20 cellular contexts compared by ENCODE assay signal in the genomic region with DNA sequence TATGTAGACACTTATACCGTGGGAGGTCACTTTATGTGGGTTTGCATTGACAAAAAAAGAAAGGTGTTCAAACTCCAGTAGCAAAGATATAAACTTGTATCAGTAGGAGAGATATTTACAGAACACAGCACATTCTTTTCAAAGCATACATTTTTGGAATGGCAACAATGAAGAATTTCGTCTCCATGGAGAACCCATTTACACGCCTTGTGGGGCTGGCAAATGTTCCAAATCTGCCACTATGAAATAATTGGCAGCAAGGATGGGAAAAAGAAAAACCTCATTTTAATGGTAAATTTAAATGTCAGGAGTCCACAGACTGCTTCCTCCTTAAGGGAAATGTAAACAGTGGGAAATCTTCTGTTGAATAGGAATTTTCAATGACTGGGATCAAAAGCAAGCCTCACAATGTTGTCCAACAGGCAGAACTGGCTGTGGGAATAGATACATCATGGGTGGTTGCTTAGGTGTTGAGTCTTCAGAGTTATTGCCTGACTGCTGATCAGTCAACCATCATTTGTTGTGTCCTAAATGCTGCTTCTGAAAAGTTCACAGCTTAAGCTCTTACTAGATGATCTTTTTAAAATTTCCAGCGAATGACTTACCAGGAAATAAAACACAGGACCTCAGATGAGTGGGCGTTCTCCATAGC.
DNase-seq lines count a peak whose midpoint lies in the region; ATAC-seq and TF ChIP-seq lines count a peak whose summit lies in the region.
"Had no signal": no experiment of that assay in that cellular context is flagged by ENCODE, and none has a peak within 500 bp of the region (broad histone marks: within the 10 kb centered on the region; RNA-seq: fewer than 3 reads in every experiment).

No MANE protein-coding gene starts in this region.

- POLR2A ChIA-PET in Caco-2 (lab: Charles Lee): no interaction called here
- POLR2A ChIA-PET in WTC11 (lab: Charles Lee): no interaction called here

- H3K4me1 ChIP-seq in Caco-2 (peaks cover 32% of the 10 kb centered on the region), mesodermal cell (ENCODE audit: control insufficient read depth, insufficient read depth, low read length, poor library complexity, severe bottlenecking) (peaks cover 6% of the 10 kb centered on the region)
- H3K4me1 ChIP-seq: gastrocnemius medialis had no signal

- CTCF ChIA-PET in Caco-2 (lab: Charles Lee) (no interaction called here), WTC11 (lab: Charles Lee) (no interaction called here)

- intact Hi-C loops in Caco-2 (cut with micrococcal nuclease; ENCODE audit: unreplicated experiment): loop anchor here (1.0 to 5.0 kb wide), 3 partner anchors 20 to 272 kb away; no protein-coding TSS in a partner anchor

- H3K27ac ChIP-seq in mesodermal cell (ENCODE audit: low read depth, low read length, severe bottlenecking): peak overlapping the region; percentile 8
- H3K27ac ChIP-seq: gastrocnemius medialis had no signal

- H3K9me3 ChIP-seq in Caco-2 (no peaks in the 10 kb centered on the region), mesodermal cell (ENCODE audit: control insufficient read depth, low read length) (no peaks in the 10 kb centered on the region)
- H3K9me3 ChIP-seq: gastrocnemius medialis, mucosa of descending colon had no signal

- H3K36me3 Mint-ChIP-seq in Caco-2 (ENCODE audit: insufficient read depth, unreplicated experiment) (peaks cover 13% of the 10 kb centered on the region), WTC11 (peaks cover 32% of the 10 kb centered on the region), endothelial cell (ENCODE audit: low read depth, unreplicated experiment) (no peaks in the 10 kb centered on the region)
- H3K36me3 Mint-ChIP-seq: CD14-positive monocyte had no signal

- H3K27ac Mint-ChIP-seq in Caco-2 (ENCODE audit: unreplicated experiment) (peak overlapping the region; percentile 93), WTC11 (peak overlapping the region; percentile 34; the same call in 1 of the 2 replicates), endothelial cell (ENCODE audit: unreplicated experiment) (no peak overlapping the region)
- H3K27ac Mint-ChIP-seq: activated CD4-positive, alpha-beta T cell treated with anti-CD3 and anti-CD28 coated beads for 36 hours; CD14-positive monocyte had no signal

- WGBS in mesodermal cell (ENCODE audit: insufficient coverage in 2 of 2), 2 experiments: 78 to 79% methylated on average over 1 to 2 of the region's 5 CpGs

- ATAC-seq in WTC11 (no peak), HG03025 (IDR thresholded peaks at IDR 0.05; ENCODE audit: low FRiP score, unreplicated experiment) (no peak)
- ATAC-seq: activated CD4-positive, alpha-beta T cell treated with anti-CD3 and anti-CD28 coated beads for 36 hours; gastrocnemius medialis; left lobe of liver; mucosa of descending colon had no signal

- no TSS peak for BruUV-seq in Caco-2 (replicated peaks; lab: Mats Ljungman, UMichigan)

- H3K4me3 Mint-ChIP-seq in Caco-2 (ENCODE audit: unreplicated experiment): peak overlapping the region; percentile 47
- H3K4me3 Mint-ChIP-seq in WTC11: no peak overlapping the region
- no peak overlapping the region for H3K4me3 Mint-ChIP-seq in endothelial cell (ENCODE audit: unreplicated experiment)
- H3K4me3 Mint-ChIP-seq: activated CD4-positive, alpha-beta T cell treated with anti-CD3 and anti-CD28 coated beads for 36 hours; CD14-positive monocyte had no signal

- H3K9me3 Mint-ChIP-seq in Caco-2 (ENCODE audit: unreplicated experiment): peaks cover 11% of the 10 kb centered on the region
- H3K9me3 Mint-ChIP-seq in WTC11: peaks cover 37% of the 10 kb centered on the region
- H3K9me3 Mint-ChIP-seq in endothelial cell (ENCODE audit: unreplicated experiment): no peaks in the 10 kb centered on the region

- no peaks in the 10 kb centered on the region for H3K27me3 ChIP-seq in Caco-2 (replicated peaks; ENCODE audit: control insufficient read depth, insufficient read depth, low read length)
- H3K27me3 ChIP-seq: gastrocnemius medialis had no signal

- DNase-seq in Caco-2 (peak; percentile 74 to 78), HT-29 (ENCODE audit: low spot score) (peak; percentile 80), WTC11 (ENCODE audit: low spot score) (no peak), NCI-H1694 (lab: John Stamatoyannopoulos, UW) (no peak), endothelial cell (ENCODE audit: low spot score) (no peak), SKM-1 treated with dmso at 0.1 percent for 144 hours (lab: John Stamatoyannopoulos, UW; ENCODE audit: unreplicated experiment) (no peak)
- DNase-seq: activated CD4-positive, alpha-beta T cell treated with anti-CD3 and anti-CD28 coated beads for 36 hours; dermis blood vessel endothelial cell; erythroblast; gastrocnemius medialis; mucosa of descending colon; NCI-H1092; NCI-H2171 treated with DMSO at 0.1 percent for 48 hours; NK-92 treated with Interleukin-12 subunit alpha and Interleukin-12 subunit beta, amount 100 ng/mL, for 24 hours; stimulated activated CD4-positive, alpha-beta T cell treated with anti-CD3 and anti-CD28 coated beads, Interleukin-12 subunit alpha, Interleukin-12 subunit beta, amount 100 ng/mL, for 4 hours; SW 1271 had no signal

- H3K27me3 Mint-ChIP-seq in Caco-2 (ENCODE audit: insufficient read depth, unreplicated experiment) (no peaks in the 10 kb centered on the region), WTC11 (ENCODE audit: low read depth) (no peaks in the 10 kb centered on the region), endothelial cell (ENCODE audit: unreplicated experiment) (peaks cover 2% of the 10 kb centered on the region)
- H3K27me3 Mint-ChIP-seq: activated CD4-positive, alpha-beta T cell treated with anti-CD3 and anti-CD28 coated beads for 36 hours had no signal

- H3K36me3 ChIP-seq in Caco-2 (ENCODE audit: control insufficient read depth, insufficient read depth, low read length): no peaks in the 10 kb centered on the region
- no peaks in the 10 kb centered on the region for H3K36me3 ChIP-seq in mesodermal cell (ENCODE audit: control insufficient read depth, insufficient read depth, low read length)
- H3K36me3 ChIP-seq: gastrocnemius medialis had no signal

- TF ChIP-seq CTCF in Caco-2 (IDR thresholded peaks at IDR 0.05; ENCODE audit: insufficient read depth in 1 of 2, low read depth in 1 of 2, low read length in 1 of 2, severe bottlenecking in 1 of 2, unreplicated experiment in 1 of 2) (no peak), WTC11 (IDR thresholded peaks at IDR 0.05) (no peak), endothelial cell (IDR thresholded peaks at IDR 0.05; ENCODE audit: unreplicated experiment) (no peak)

- H3K4me3 ChIP-seq in Caco-2 (ENCODE audit: low read depth, low read length): no peak overlapping the region
- H3K4me3 ChIP-seq in mesodermal cell (ENCODE audit: extremely low read depth, insufficient read depth, low read length, poor library complexity, severe bottlenecking): no peak overlapping the region
- H3K4me3 ChIP-seq: gastrocnemius medialis, mucosa of descending colon had no signal

- H3K4me1 Mint-ChIP-seq in Caco-2 (ENCODE audit: low read depth, unreplicated experiment) (peaks cover 17% of the 10 kb centered on the region), WTC11 (peaks cover 25% of the 10 kb centered on the region), endothelial cell (ENCODE audit: unreplicated experiment) (no peaks in the 10 kb centered on the region)
- H3K4me1 Mint-ChIP-seq: activated CD4-positive, alpha-beta T cell treated with anti-CD3 and anti-CD28 coated beads for 36 hours; CD14-positive monocyte had no signal

TF ChIP-seq in WTC11, 78 proteins besides CTCF, POLR2A, EP300 and RAD21 (continues in another document):
- TF ChIP-seq, protein P1, sequence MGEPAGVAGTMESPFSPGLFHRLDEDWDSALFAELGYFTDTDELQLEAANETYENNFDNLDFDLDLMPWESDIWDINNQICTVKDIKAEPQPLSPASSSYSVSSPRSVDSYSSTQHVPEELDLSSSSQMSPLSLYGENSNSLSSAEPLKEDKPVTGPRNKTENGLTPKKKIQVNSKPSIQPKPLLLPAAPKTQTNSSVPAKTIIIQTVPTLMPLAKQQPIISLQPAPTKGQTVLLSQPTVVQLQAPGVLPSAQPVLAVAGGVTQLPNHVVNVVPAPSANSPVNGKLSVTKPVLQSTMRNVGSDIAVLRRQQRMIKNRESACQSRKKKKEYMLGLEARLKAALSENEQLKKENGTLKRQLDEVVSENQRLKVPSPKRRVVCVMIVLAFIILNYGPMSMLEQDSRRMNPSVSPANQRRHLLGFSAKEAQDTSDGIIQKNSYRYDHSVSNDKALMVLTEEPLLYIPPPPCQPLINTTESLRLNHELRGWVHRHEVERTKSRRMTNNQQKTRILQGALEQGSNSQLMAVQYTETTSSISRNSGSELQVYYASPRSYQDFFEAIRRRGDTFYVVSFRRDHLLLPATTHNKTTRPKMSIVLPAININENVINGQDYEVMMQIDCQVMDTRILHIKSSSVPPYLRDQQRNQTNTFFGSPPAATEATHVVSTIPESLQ (CRISPR knock-in tag; IDR thresholded peaks at IDR 0.05): no peak
- TF ChIP-seq NR3C1 (CRISPR knock-in tag; conservative IDR thresholded peaks at IDR 0.05; ENCODE audit: low read depth) (no peak), TEAD1 (CRISPR knock-in tag; IDR thresholded peaks at IDR 0.05) (no peak), NR2C2 (CRISPR knock-in tag; IDR thresholded peaks at IDR 0.05) (no peak), MYBL2 (CRISPR knock-in tag; IDR thresholded peaks at IDR 0.05) (no peak), TCF7 (CRISPR knock-in tag; IDR thresholded peaks at IDR 0.05; ENCODE audit: low read depth) (no peak), TP53 (CRISPR knock-in tag; IDR thresholded peaks at IDR 0.05) (no peak)
- TF ChIP-seq, protein P2, sequence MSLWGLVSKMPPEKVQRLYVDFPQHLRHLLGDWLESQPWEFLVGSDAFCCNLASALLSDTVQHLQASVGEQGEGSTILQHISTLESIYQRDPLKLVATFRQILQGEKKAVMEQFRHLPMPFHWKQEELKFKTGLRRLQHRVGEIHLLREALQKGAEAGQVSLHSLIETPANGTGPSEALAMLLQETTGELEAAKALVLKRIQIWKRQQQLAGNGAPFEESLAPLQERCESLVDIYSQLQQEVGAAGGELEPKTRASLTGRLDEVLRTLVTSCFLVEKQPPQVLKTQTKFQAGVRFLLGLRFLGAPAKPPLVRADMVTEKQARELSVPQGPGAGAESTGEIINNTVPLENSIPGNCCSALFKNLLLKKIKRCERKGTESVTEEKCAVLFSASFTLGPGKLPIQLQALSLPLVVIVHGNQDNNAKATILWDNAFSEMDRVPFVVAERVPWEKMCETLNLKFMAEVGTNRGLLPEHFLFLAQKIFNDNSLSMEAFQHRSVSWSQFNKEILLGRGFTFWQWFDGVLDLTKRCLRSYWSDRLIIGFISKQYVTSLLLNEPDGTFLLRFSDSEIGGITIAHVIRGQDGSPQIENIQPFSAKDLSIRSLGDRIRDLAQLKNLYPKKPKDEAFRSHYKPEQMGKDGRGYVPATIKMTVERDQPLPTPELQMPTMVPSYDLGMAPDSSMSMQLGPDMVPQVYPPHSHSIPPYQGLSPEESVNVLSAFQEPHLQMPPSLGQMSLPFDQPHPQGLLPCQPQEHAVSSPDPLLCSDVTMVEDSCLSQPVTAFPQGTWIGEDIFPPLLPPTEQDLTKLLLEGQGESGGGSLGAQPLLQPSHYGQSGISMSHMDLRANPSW (CRISPR knock-in tag; conservative IDR thresholded peaks at IDR 0.05; ENCODE audit: low read depth): no peak

Comparison
In these comparisons a context has a peak if more than half of its experiments do, and no peak if none do; other contexts are left out.
1. DNase-seq: peak in Caco-2 (2 of 2) and HT-29 (single experiment); none in WTC11 (single experiment), NCI-H1694 (single experiment), endothelial cell (single experiment) and SKM-1 treated with dmso at 0.1 percent for 144 hours (single experiment).